In the genomic region with DNA sequence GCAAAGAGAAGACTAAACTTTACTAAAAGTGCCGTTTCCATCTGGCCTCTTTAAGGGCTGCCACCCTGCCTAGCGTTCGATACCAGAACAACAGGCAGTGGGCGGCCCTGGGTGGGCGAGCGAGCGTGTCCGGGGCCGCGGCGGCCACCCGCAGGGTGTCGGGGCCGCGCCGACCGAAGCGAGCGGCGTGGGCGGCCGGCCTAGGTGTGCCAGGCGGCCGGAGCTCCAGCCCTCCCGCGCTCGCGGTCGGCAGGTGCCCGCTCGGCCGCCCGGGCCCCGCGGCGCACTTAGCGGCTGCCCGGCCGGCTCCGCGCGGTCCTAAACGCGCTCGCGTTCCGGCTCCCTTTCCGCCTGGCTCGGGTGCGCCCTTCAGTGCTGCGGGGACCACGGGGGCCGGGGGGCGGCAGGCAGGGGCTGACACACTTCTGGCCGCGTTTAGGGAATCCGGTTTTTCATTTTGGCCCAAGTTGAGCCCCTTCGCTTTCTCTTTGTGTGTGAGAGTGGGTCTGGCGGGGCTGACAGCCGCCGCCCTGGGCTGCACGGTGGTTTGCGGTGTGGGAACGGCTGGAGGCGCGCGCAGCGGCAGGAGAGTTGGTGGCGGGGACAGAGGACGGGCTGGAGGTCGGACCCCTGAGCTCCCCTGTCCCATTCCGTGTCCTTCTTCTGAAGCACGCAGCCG, we compare ENCODE assay signal across 8 cellular contexts. TPM values are rescaled to one million over a fixed set of nuclear protein-coding genes. Genes with fewer than 3 reads are reported as not detected.
DNase-seq lines count a peak whose midpoint lies in the region; ATAC-seq, FAIRE-seq and TF ChIP-seq lines count a peak whose summit lies in the region.

No MANE protein-coding gene starts in this region.

- no peaks in the 10 kb centered on the region for H3K36me3 ChIP-seq in ACC112 (ENCODE audit: insufficient read depth, low read length)
- H3K36me3 ChIP-seq in Peyer's patch: no peaks in the 10 kb centered on the region
- no peaks in the 10 kb centered on the region for H3K36me3 ChIP-seq in astrocyte (ENCODE audit: insufficient read depth, low read length)
- H3K36me3 ChIP-seq in iPS-18a (ENCODE audit: control insufficient read depth, low read depth, low read length): no peaks in the 10 kb centered on the region

- peaks cover 2% of the 10 kb centered on the region for H3K9me3 Mint-ChIP-seq in astrocyte (ENCODE audit: unreplicated experiment)

- TF ChIP-seq CTCF in GM12874 (IDR thresholded peaks at IDR 0.05; ENCODE audit: insufficient read depth, low read depth, low read length) (peak; percentile 34; the same call in 1 of the 2 replicates), Peyer's patch (IDR thresholded peaks at IDR 0.05) (peak in 3 of 6 experiments; percentile 29 to 48 (median 30)), astrocyte (IDR thresholded peaks at IDR 0.05; ENCODE audit: insufficient read depth, low read depth, low read length) (no peak)

- ATAC-seq in HG02973 (IDR thresholded peaks at IDR 0.05; ENCODE audit: unreplicated experiment): peak; percentile 32

- H3K79me2 ChIP-seq in ACC112 (ENCODE audit: control insufficient read depth, insufficient read depth, low read length, unreplicated experiment): no peaks in the 10 kb centered on the region
- H3K79me2 ChIP-seq in astrocyte (ENCODE audit: insufficient read depth, low read length): no peaks in the 10 kb centered on the region

- H3K4me1 Mint-ChIP-seq in astrocyte (ENCODE audit: low read depth, unreplicated experiment): peaks cover 9% of the 10 kb centered on the region

- DNase-seq in Peyer's patch: peak in 2 of 3 donors; percentile 70 to 81
- no peak for DNase-seq in astrocyte (ENCODE audit: low read depth)
- DNase-seq in skeletal muscle cell (ENCODE audit: low read depth): no peak
- no peak for DNase-seq in NCI-H1694 treated with DMSO at 0.1 percent for 48 hours (lab: John Stamatoyannopoulos, UW)

- peaks cover 7% of the 10 kb centered on the region for H4K20me1 ChIP-seq in astrocyte (ENCODE audit: insufficient read depth, low read length)

- H3K4me1 ChIP-seq in ACC112 (ENCODE audit: control insufficient read depth, insufficient read depth, low read length, unreplicated experiment): peaks cover 10% of the 10 kb centered on the region
- H3K4me1 ChIP-seq in Peyer's patch: peaks cover 0 to 44% (median 21%) of the 10 kb centered on the region in 4 donors
- peaks cover 22% of the 10 kb centered on the region for H3K4me1 ChIP-seq in astrocyte (ENCODE audit: insufficient read depth, low read length)
- peaks cover 25% of the 10 kb centered on the region for H3K4me1 ChIP-seq in iPS-18a (ENCODE audit: control insufficient read depth, low read depth, low read length)

- H3K27me3 Mint-ChIP-seq in astrocyte (ENCODE audit: low read depth, unreplicated experiment): peaks cover 51% of the 10 kb centered on the region

- peak overlapping the region; percentile 74 for H3K4me3 Mint-ChIP-seq in astrocyte (ENCODE audit: unreplicated experiment)

- H3K9me3 ChIP-seq in Peyer's patch (no peaks in the 10 kb centered on the region), astrocyte (ENCODE audit: insufficient read depth, low read depth, low read length) (no peaks in the 10 kb centered on the region), iPS-18a (ENCODE audit: control insufficient read depth, low read depth, low read length) (no peaks in the 10 kb centered on the region)

- H3K9ac ChIP-seq in astrocyte (ENCODE audit: low read length) (no peak overlapping the region), iPS-18a (ENCODE audit: low read length) (no peak overlapping the region)

- H3K27ac Mint-ChIP-seq in astrocyte (ENCODE audit: unreplicated experiment): no peak overlapping the region

- H3K27me3 ChIP-seq in ACC112 (ENCODE audit: insufficient read depth, low read length): peaks cover 92% of the 10 kb centered on the region
- H3K27me3 ChIP-seq in Peyer's patch: no peaks in the 10 kb centered on the region
- H3K27me3 ChIP-seq in astrocyte (ENCODE audit: insufficient read depth, low read length): peaks cover 56% of the 10 kb centered on the region
- peaks cover 91% of the 10 kb centered on the region for H3K27me3 ChIP-seq in iPS-18a (ENCODE audit: control insufficient read depth, insufficient read depth, low read length)

- H3K36me3 Mint-ChIP-seq in astrocyte (ENCODE audit: low read depth, unreplicated experiment): no peaks in the 10 kb centered on the region

- no peak for TF ChIP-seq POLR2A in Peyer's patch (IDR thresholded peaks at IDR 0.05)

- peak overlapping the region; percentile 63 for H3K4me3 ChIP-seq in ACC112 (ENCODE audit: low read depth, low read length)
- H3K4me3 ChIP-seq in Peyer's patch: peak overlapping the region; percentile 50 to 86 (median 70)
- peak overlapping the region; percentile 44 for H3K4me3 ChIP-seq in astrocyte (ENCODE audit: insufficient read depth, low read depth, low read length)
- peak overlapping the region; percentile 69 for H3K4me3 ChIP-seq in iPS-18a (ENCODE audit: low read length)
- peak overlapping the region; percentile 57 for H3K4me3 ChIP-seq in skeletal muscle cell (ENCODE audit: low read depth, low read length)

- H3K27ac ChIP-seq in ACC112 (ENCODE audit: low read depth, low read length) (no peak overlapping the region), Peyer's patch (peak overlapping the region in 3 of 4 donors; percentile 32 to 77 (median 66)), astrocyte (ENCODE audit: low read depth, low read length) (no peak overlapping the region), iPS-18a (ENCODE audit: low read length) (no peak overlapping the region)

- FAIRE-seq in astrocyte (lab: Jason Lieb, UNC): no peak

- H3K4me2 ChIP-seq in astrocyte (ENCODE audit: low read length): peak overlapping the region; percentile 89

- H2AFZ ChIP-seq in ACC112 (ENCODE audit: low read length, unreplicated experiment) (peak overlapping the region; percentile 32), astrocyte (ENCODE audit: low read depth, low read length) (peak overlapping the region; percentile 60)

RNA-seq across cellular contexts. Expression of a gene that starts 2.9 kb away (rescaled TPM):
- total RNA-seq in Peyer's patch: 1 to 10 TPM in 3 of 4 donors, not detected in 1; 1.8 to 3.8 (median 2.3) TPM
- 0.22 and 0.27 TPM in 2 replicates for total RNA-seq in astrocyte

Comparison
In these comparisons a context has a peak if more than half of its experiments do, and no peak if none do; other contexts are left out.
1. H3K27ac ChIP-seq: peak in Peyer's patch (3 of 4); none in ACC112 (single experiment), astrocyte (single experiment) and iPS-18a (single experiment).
2. DNase-seq: peak in Peyer's patch (2 of 3); none in astrocyte (single experiment), skeletal muscle cell (single experiment) and NCI-H1694 treated with DMSO at 0.1 percent for 48 hours (single experiment).
3. Peak in every context shown above with its lines, with median percentiles within 50 percentile points of each other: H3K4me3 ChIP-seq.